Comparison of ENCODE assay signal across 20 cellular contexts in the genomic region with DNA sequence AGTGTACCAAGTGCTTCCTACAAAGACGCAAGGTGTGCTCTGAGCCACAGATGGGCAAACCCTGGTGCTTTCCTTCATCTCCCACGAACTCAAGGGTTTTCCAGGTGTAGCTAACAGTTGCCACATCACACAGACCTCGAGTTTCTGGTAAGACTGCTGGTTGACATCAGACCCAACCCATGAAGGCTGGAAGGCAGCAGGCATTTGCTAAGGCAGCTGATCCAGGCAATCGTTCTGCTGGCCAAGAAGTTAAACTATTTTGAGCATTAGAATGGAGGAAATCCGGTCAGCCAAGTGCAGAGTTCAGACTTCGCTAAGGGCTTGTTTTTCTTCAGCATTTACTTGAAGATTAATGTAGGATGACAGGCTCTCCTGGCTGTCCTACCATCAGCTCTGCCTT. TPM values are rescaled to one million over a fixed set of nuclear protein-coding genes. Genes with fewer than 3 reads are reported as not detected.
DNase-seq lines count a peak whose midpoint lies in the region; ATAC-seq and TF ChIP-seq lines count a peak whose summit lies in the region.
"Had no signal": no experiment of that assay in that cellular context is flagged by ENCODE, and none has a peak within 500 bp of the region (broad histone marks: within the 10 kb centered on the region; RNA-seq: fewer than 3 reads in every experiment).

No MANE protein-coding gene starts in this region.

- peak in 4 of 8 donors; percentile 42 to 73 (median 59) for ATAC-seq in heart right ventricle
- no peak for ATAC-seq in Right ventricle myocardium superior (ENCODE audit: poor library complexity)
- no peak for ATAC-seq in WTC11
- no peak for ATAC-seq in upper lobe of right lung
- no peak for ATAC-seq in HG03025 (IDR thresholded peaks at IDR 0.05; ENCODE audit: low FRiP score, unreplicated experiment)
- ATAC-seq: A549, GM12878, PC-3 had no signal

- no peaks in the 10 kb centered on the region for H3K9me3 Mint-ChIP-seq in WTC11
- H3K9me3 Mint-ChIP-seq: CD4-positive, alpha-beta T cell had no signal

- H3K4me1 ChIP-seq in heart right ventricle (peaks cover 6 to 53% (median 27%) of the 10 kb centered on the region in 9 donors), parathyroid adenoma (peaks cover 11% of the 10 kb centered on the region), upper lobe of right lung (peaks cover 9% of the 10 kb centered on the region)
- H3K4me1 ChIP-seq: A549, Caco-2 had no signal

- H3K4me3 ChIP-seq in heart right ventricle, result no peak overlapping the region
- no peak overlapping the region for H3K4me3 ChIP-seq in parathyroid adenoma (ENCODE audit: low read depth, low read length)
- H3K4me3 ChIP-seq in upper lobe of right lung, result no peak overlapping the region
- H3K4me3 ChIP-seq: A549, GM12878 had no signal

- H3K4me3 Mint-ChIP-seq in WTC11, result no peak overlapping the region
- H3K4me3 Mint-ChIP-seq: CD4-positive, alpha-beta T cell had no signal

- H3K36me3 Mint-ChIP-seq in WTC11, result peaks cover 88% of the 10 kb centered on the region

- H3K27me3 Mint-ChIP-seq in WTC11 (ENCODE audit: low read depth), result no peaks in the 10 kb centered on the region
- H3K27me3 Mint-ChIP-seq: CD4-positive, alpha-beta T cell had no signal

- intact Hi-C loops in heart right ventricle (cut with DNase I) (loop anchor here in 3 of 10 donors (10.0 kb wide), 3 partner anchors 122 to 592 kb away; a partner anchor contains a TSS), Right ventricle myocardium superior (cut with DNase I) (no loop called here), upper lobe of right lung (cut with DNase I) (loop anchor here (10.0 kb wide), 2 partner anchors 212 to 592 kb away; no protein-coding TSS in a partner anchor)

- CTCF ChIA-PET in WTC11 (lab: Charles Lee), result no interaction called here
- CTCF ChIA-PET in GM10248 (lab: Yijun Ruan, JAX), result interaction anchor here (0.9 to 4.1 kb wide), 4 partner anchors 8 to 590 kb away, joined by 3 to 10 read pairs (median 6); no protein-coding TSS in a partner anchor

- DNase-seq in heart right ventricle (no peak), Right ventricle myocardium superior (no peak), WTC11 (ENCODE audit: low spot score) (no peak), upper lobe of right lung (peak; percentile 21), GM10248 (ENCODE audit: extremely low spot score) (no peak)
- DNase-seq: Caco-2; CD4-positive, alpha-beta T cell; DMS153; GF-D8; NCI-H1417; NCI-H187; NCI-H2107; NCI-H510A; PC-3; RPMI8226 had no signal

- H3K4me1 Mint-ChIP-seq in WTC11, result peaks cover 7% of the 10 kb centered on the region

- H3K27ac Mint-ChIP-seq in WTC11, result peak overlapping the region; percentile 84
- H3K27ac Mint-ChIP-seq: CD4-positive, alpha-beta T cell had no signal

- H3K36me3 ChIP-seq in heart right ventricle, result peaks cover 0 to 83% (median 24%) of the 10 kb centered on the region in 9 donors
- no peaks in the 10 kb centered on the region for H3K36me3 ChIP-seq in parathyroid adenoma (ENCODE audit: control insufficient read depth, insufficient read depth, low read length)
- peaks cover 68% of the 10 kb centered on the region for H3K36me3 ChIP-seq in upper lobe of right lung

- H2AFZ ChIP-seq in parathyroid adenoma, result no peak overlapping the region

- peak overlapping the region in 6 of 10 donors; percentile 9 to 76 (median 48) for H3K27ac ChIP-seq in heart right ventricle
- no peak overlapping the region for H3K27ac ChIP-seq in parathyroid adenoma
- H3K27ac ChIP-seq in upper lobe of right lung, result no peak overlapping the region
- H3K27ac ChIP-seq: A549, KMS-11 had no signal

- 58 to 59% methylated on average over 6 of the region's 6 CpGs for WGBS in heart right ventricle, 2 donors

- TF ChIP-seq CTCF in heart right ventricle (IDR thresholded peaks at IDR 0.05) (no peak), WTC11 (IDR thresholded peaks at IDR 0.05) (no peak), parathyroid adenoma (IDR thresholded peaks at IDR 0.05) (no peak), upper lobe of right lung (IDR thresholded peaks at IDR 0.05) (no peak), GM10248 (IDR thresholded peaks at IDR 0.05; ENCODE audit: control extremely low read depth, extremely low read depth, low read depth, missing control alignments) (no peak)

- peaks cover 9% of the 10 kb centered on the region for H3K79me2 ChIP-seq in parathyroid adenoma

- H3K27me3 ChIP-seq in heart right ventricle, result no peaks in the 10 kb centered on the region
- no peaks in the 10 kb centered on the region for H3K27me3 ChIP-seq in parathyroid adenoma (ENCODE audit: control insufficient read depth, insufficient read depth, low read length)
- no peaks in the 10 kb centered on the region for H3K27me3 ChIP-seq in upper lobe of right lung

- H3K9me3 ChIP-seq in heart right ventricle (no peaks in the 10 kb centered on the region), parathyroid adenoma (ENCODE audit: control insufficient read depth, low read length) (no peaks in the 10 kb centered on the region), upper lobe of right lung (no peaks in the 10 kb centered on the region)
- H3K9me3 ChIP-seq: A549, Caco-2 had no signal

- no peak overlapping the region for H3K9ac ChIP-seq in parathyroid adenoma
- H3K9ac ChIP-seq: KMS-11 had no signal

- H3K4me2 ChIP-seq in parathyroid adenoma (ENCODE audit: low read length), result peak overlapping the region; percentile 5
- H3K4me2 ChIP-seq: A549, KMS-11 had no signal

- POLR2A ChIA-PET in WTC11 (lab: Charles Lee) (no interaction called here), GM10248 (lab: Yijun Ruan, JAX) (no interaction called here)

TF ChIP-seq in WTC11, 78 proteins besides CTCF, POLR2A, EP300 and RAD21 (continues in another document):
- TF ChIP-seq, protein P1, sequence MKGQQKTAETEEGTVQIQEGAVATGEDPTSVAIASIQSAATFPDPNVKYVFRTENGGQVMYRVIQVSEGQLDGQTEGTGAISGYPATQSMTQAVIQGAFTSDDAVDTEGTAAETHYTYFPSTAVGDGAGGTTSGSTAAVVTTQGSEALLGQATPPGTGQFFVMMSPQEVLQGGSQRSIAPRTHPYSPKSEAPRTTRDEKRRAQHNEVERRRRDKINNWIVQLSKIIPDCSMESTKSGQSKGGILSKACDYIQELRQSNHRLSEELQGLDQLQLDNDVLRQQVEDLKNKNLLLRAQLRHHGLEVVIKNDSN (CRISPR knock-in tag; IDR thresholded peaks at IDR 0.05), result no peak
- TF ChIP-seq, protein P2, sequence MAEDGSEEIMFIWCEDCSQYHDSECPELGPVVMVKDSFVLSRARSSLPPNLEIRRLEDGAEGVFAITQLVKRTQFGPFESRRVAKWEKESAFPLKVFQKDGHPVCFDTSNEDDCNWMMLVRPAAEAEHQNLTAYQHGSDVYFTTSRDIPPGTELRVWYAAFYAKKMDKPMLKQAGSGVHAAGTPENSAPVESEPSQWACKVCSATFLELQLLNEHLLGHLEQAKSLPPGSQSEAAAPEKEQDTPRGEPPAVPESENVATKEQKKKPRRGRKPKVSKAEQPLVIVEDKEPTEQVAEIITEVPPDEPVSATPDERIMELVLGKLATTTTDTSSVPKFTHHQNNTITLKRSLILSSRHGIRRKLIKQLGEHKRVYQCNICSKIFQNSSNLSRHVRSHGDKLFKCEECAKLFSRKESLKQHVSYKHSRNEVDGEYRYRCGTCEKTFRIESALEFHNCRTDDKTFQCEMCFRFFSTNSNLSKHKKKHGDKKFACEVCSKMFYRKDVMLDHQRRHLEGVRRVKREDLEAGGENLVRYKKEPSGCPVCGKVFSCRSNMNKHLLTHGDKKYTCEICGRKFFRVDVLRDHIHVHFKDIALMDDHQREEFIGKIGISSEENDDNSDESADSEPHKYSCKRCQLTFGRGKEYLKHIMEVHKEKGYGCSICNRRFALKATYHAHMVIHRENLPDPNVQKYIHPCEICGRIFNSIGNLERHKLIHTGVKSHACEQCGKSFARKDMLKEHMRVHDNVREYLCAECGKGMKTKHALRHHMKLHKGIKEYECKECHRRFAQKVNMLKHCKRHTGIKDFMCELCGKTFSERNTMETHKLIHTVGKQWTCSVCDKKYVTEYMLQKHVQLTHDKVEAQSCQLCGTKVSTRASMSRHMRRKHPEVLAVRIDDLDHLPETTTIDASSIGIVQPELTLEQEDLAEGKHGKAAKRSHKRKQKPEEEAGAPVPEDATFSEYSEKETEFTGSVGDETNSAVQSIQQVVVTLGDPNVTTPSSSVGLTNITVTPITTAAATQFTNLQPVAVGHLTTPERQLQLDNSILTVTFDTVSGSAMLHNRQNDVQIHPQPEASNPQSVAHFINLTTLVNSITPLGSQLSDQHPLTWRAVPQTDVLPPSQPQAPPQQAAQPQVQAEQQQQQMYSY (CRISPR knock-in tag; IDR thresholded peaks at IDR 0.05), result no peak
- no peak for TF ChIP-seq TCF7 (CRISPR knock-in tag; IDR thresholded peaks at IDR 0.05; ENCODE audit: low read depth)
- TF ChIP-seq, protein P3, sequence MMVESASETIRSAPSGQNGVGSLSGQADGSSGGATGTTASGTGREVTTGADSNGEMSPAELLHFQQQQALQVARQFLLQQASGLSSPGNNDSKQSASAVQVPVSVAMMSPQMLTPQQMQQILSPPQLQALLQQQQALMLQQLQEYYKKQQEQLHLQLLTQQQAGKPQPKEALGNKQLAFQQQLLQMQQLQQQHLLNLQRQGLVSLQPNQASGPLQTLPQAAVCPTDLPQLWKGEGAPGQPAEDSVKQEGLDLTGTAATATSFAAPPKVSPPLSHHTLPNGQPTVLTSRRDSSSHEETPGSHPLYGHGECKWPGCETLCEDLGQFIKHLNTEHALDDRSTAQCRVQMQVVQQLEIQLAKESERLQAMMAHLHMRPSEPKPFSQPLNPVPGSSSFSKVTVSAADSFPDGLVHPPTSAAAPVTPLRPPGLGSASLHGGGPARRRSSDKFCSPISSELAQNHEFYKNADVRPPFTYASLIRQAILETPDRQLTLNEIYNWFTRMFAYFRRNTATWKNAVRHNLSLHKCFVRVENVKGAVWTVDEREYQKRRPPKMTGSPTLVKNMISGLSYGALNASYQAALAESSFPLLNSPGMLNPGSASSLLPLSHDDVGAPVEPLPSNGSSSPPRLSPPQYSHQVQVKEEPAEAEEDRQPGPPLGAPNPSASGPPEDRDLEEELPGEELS (CRISPR knock-in tag; IDR thresholded peaks at IDR 0.05), result no peak
- no peak for TF ChIP-seq ZNF232 (CRISPR knock-in tag; IDR thresholded peaks at IDR 0.05)
- TF ChIP-seq TP53 (CRISPR knock-in tag; IDR thresholded peaks at IDR 0.05), result no peak

RNA-seq across cellular contexts. Expression of a gene that starts 11.5 kb away (rescaled TPM):
- total RNA-seq in heart right ventricle (1 to 10 TPM in 1 of 10 donors, under 1 TPM in 9; 0.15 to 1.8 (median 0.38) TPM), Right ventricle myocardium superior (0.19 TPM), WTC11 (2021) (54.4 to 66.9 TPM (median 56.0 TPM) in 3 replicates), upper lobe of right lung (8.2 TPM)
- polyA plus RNA-seq in heart right ventricle, result under 1 TPM; 0.22 to 0.65 TPM

RNA-seq across cellular contexts. Expression of a gene that starts 15.5 kb away (rescaled TPM):
- total RNA-seq in heart right ventricle (10 to 100 TPM; 46.1 to 80.6 (median 55.6) TPM), Right ventricle myocardium superior (52.5 TPM), WTC11 (2021) (115 to 134 TPM (median 132 TPM) in 3 replicates), upper lobe of right lung (97.3 TPM)
- polyA plus RNA-seq in heart right ventricle, result 10 to 100 TPM; 17.2 to 38.0 TPM

RNA-seq across cellular contexts. Expression of a gene that starts 15.5 kb away (rescaled TPM):
- total RNA-seq in heart right ventricle (10 to 100 TPM; 19.1 to 32.8 (median 26.8) TPM), Right ventricle myocardium superior (24.1 TPM), WTC11 (2021) (71.0 to 85.7 TPM (median 74.4 TPM) in 3 replicates), upper lobe of right lung (36.5 TPM)
- 10 to 100 TPM; 13.0 to 22.8 TPM for polyA plus RNA-seq in heart right ventricle

Comparison
In these comparisons a context has a peak if more than half of its experiments do, and no peak if none do; other contexts are left out.
1. H3K27ac ChIP-seq: peak in heart right ventricle (6 of 10); none in parathyroid adenoma (single experiment) and upper lobe of right lung (single experiment).